In the genomic region with DNA sequence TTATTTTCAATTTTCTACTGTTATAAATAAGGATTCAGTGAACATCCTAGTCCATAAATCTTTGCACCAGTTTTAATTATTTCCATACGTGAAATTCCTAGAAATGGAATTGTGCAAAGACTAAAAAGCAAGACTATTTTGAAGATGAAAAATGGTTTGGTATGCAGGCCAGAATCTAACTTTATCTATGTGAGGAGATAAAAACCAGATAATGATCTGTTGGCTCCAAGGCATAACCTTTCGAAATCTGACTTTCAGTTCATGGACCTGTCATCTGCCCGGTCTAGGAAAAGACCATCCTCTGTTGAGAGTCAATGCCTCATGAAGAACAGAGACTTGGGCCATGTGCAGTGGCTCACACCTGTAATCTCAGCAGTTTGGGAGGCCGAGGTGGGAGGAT, we compare ENCODE assay signal across 15 cellular contexts.
DNase-seq lines count a peak whose midpoint lies in the region; TF ChIP-seq lines count a peak whose summit lies in the region.
"Had no signal": no experiment of that assay in that cellular context is flagged by ENCODE, and none has a peak within 500 bp of the region (broad histone marks: within the 10 kb centered on the region; RNA-seq: fewer than 3 reads in every experiment).

No MANE protein-coding gene starts in this region.

- H3K27ac ChIP-seq in osteoblast (ENCODE audit: low read depth, low read length): no peak overlapping the region
- no peak overlapping the region for H3K27ac ChIP-seq in tibial nerve
- H3K27ac ChIP-seq: BLaER1 treated with 17β-estradiol and CSF1 and Interleukin-3, amounts not matched to agents 10 nM and 100 nM; HL-60 had no signal

- H3K36me3 ChIP-seq in osteoblast (ENCODE audit: insufficient read depth, low read length) (no peaks in the 10 kb centered on the region), tibial nerve (no peaks in the 10 kb centered on the region)
- H3K36me3 ChIP-seq: BLaER1 treated with 17β-estradiol and CSF1 and Interleukin-3, amounts not matched to agents 10 nM and 100 nM had no signal

- no peaks in the 10 kb centered on the region for H3K9me3 ChIP-seq in osteoblast (ENCODE audit: low read depth, low read length)
- H3K9me3 ChIP-seq in tibial nerve: no peaks in the 10 kb centered on the region

- H4K20me1 ChIP-seq in osteoblast (ENCODE audit: insufficient read depth, low read length): no peaks in the 10 kb centered on the region
- H4K20me1 ChIP-seq: BLaER1 treated with 17β-estradiol and CSF1 and Interleukin-3, amounts not matched to agents 10 nM and 100 nM had no signal

- peak; percentile 15 for DNase-seq in EL
- DNase-seq in amniotic epithelial cell (ENCODE audit: low read depth): peak; percentile 50
- DNase-seq in osteoblast (ENCODE audit: insufficient read length, low spot score, missing footprints): peak; percentile 15
- no peak for DNase-seq in MV-4-11 (lab: John Stamatoyannopoulos, UW)
- DNase-seq in NCI-H345 treated with DMSO at 0.1 percent for 48 hours (lab: John Stamatoyannopoulos, UW; ENCODE audit: unreplicated experiment): no peak
- no peak for DNase-seq in tibial nerve (ENCODE audit: low spot score in 2 of 2)
- DNase-seq: ACHN; Calu3; CD8-positive, alpha-beta T cell; DMS79 treated with DMSO at 0.1 percent for 48 hours; GOT3; H7; HFFc6 had no signal

- no peak overlapping the region for H3K4me3 ChIP-seq in osteoblast (ENCODE audit: insufficient read depth, low read length)
- H3K4me3 ChIP-seq in tibial nerve: no peak overlapping the region
- H3K4me3 ChIP-seq: BLaER1 treated with 17β-estradiol and CSF1 and Interleukin-3, amounts not matched to agents 10 nM and 100 nM had no signal

- H3K4me1 ChIP-seq in osteoblast (ENCODE audit: insufficient read depth, low read length) (no peaks in the 10 kb centered on the region), tibial nerve (no peaks in the 10 kb centered on the region)
- H3K4me1 ChIP-seq: BLaER1 treated with 17β-estradiol and CSF1 and Interleukin-3, amounts not matched to agents 10 nM and 100 nM had no signal

- H3K27me3 ChIP-seq in osteoblast (ENCODE audit: insufficient read depth, low read length) (no peaks in the 10 kb centered on the region), tibial nerve (no peaks in the 10 kb centered on the region)
- H3K27me3 ChIP-seq: BLaER1 treated with 17β-estradiol and CSF1 and Interleukin-3, amounts not matched to agents 10 nM and 100 nM had no signal

- no peak for TF ChIP-seq CTCF in osteoblast (IDR thresholded peaks at IDR 0.05; ENCODE audit: extremely low read depth, low read depth, low read length)
- TF ChIP-seq CTCF in tibial nerve (IDR thresholded peaks at IDR 0.05): no peak

- TF ChIP-seq EP300 in tibial nerve (IDR thresholded peaks at IDR 0.05): no peak

- 89 to 92% methylated on average over 4 of the region's 4 CpGs for WGBS in tibial nerve, 2 donors

- no peak overlapping the region for H2AFZ ChIP-seq in osteoblast (ENCODE audit: low read length)

- H3K79me2 ChIP-seq in osteoblast (ENCODE audit: insufficient read depth, low read length): no peaks in the 10 kb centered on the region

- TF ChIP-seq POLR2A in tibial nerve (IDR thresholded peaks at IDR 0.05): no peak

- H3K4me2 ChIP-seq in osteoblast (ENCODE audit: insufficient read depth, low read length): no peak overlapping the region
- H3K4me2 ChIP-seq: BLaER1 treated with 17β-estradiol and CSF1 and Interleukin-3, amounts not matched to agents 10 nM and 100 nM had no signal

Comparison
In these comparisons a context has a peak if more than half of its experiments do, and no peak if none do; other contexts are left out.
1. DNase-seq: peak in EL (single experiment), amniotic epithelial cell (single experiment) and osteoblast (single experiment); none in MV-4-11 (single experiment), NCI-H345 treated with DMSO at 0.1 percent for 48 hours (single experiment) and tibial nerve (0 of 2).